20 cellular contexts compared by ENCODE assay signal in the genomic region with DNA sequence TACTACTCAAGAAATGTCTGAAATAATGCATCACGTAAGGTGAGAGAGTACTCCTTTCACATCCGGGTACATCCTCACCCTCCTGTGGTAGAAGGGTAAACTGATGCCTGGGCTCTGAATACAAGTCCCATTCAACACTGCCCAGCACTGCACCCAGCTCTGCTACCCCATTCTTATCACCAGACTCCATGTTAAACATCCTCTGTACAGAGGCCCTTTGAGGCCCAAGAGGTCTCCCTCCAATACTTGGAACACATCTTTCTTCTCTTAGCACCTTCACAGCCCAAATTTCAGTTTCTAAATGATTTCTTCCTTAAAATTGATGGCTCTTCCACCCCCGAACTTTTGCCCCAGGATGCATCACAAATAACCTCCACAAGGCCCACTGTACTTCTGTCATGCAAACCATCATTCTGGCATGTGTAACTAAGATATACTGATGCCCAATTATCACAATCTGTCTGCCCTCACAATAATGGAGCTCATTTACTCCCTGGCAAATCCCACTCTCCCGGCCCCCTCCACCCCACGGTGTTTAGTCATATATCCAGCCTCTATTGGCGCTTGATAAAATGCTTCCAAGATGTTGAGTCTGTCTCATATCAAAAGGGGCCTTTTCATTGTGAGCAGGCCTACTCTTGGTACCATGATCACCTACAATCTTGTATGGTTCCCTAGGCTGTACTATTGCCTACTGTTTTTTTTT. TPM values are rescaled to one million over a fixed set of nuclear protein-coding genes. Genes with fewer than 3 reads are reported as not detected.
DNase-seq lines count a peak whose midpoint lies in the region; ATAC-seq and TF ChIP-seq lines count a peak whose summit lies in the region.
"Had no signal": no experiment of that assay in that cellular context is flagged by ENCODE, and none has a peak within 500 bp of the region (broad histone marks: within the 10 kb centered on the region; RNA-seq: fewer than 3 reads in every experiment).

No MANE protein-coding gene starts in this region.

- no peak overlapping the region for H3K4me3 Mint-ChIP-seq in activated CD4-positive, alpha-beta T cell treated with anti-CD3 and anti-CD28 coated beads, Interleukin-2, amount 10 ng/mL, durations not matched to agents 24 days and 14 days
- H3K4me3 Mint-ChIP-seq in CD8-positive, alpha-beta T cell: no peak overlapping the region
- no peak overlapping the region for H3K4me3 Mint-ChIP-seq in natural killer cell
- H3K4me3 Mint-ChIP-seq: type B pancreatic cell had no signal

- no peaks in the 10 kb centered on the region for H3K9me3 Mint-ChIP-seq in activated CD4-positive, alpha-beta T cell treated with anti-CD3 and anti-CD28 coated beads, Interleukin-2, amount 10 ng/mL, durations not matched to agents 24 days and 14 days
- no peaks in the 10 kb centered on the region for H3K9me3 Mint-ChIP-seq in CD8-positive, alpha-beta T cell
- H3K9me3 Mint-ChIP-seq in activated naive CD4-positive, alpha-beta T cell treated with anti-CD3 and anti-CD28 coated beads, Interleukin-2, amount 50 U/mL, for 72 hours: no peaks in the 10 kb centered on the region
- no peaks in the 10 kb centered on the region for H3K9me3 Mint-ChIP-seq in natural killer cell
- H3K9me3 Mint-ChIP-seq: type B pancreatic cell had no signal

- intact Hi-C loops in activated CD4-positive, alpha-beta T cell treated with anti-CD3 and anti-CD28 coated beads, Interleukin-2, amount 10 ng/mL, durations not matched to agents 24 days and 14 days (cut with micrococcal nuclease): no loop called here
- intact Hi-C loops in CD8-positive, alpha-beta T cell (cut with DNase I, micrococcal nuclease): no loop called here
- intact Hi-C loops in natural killer cell (cut with micrococcal nuclease) (no loop called here), stomach (cut with DNase I; ENCODE audit: low total_unique reads) (no loop called here)

- no peak overlapping the region for H3K27ac ChIP-seq in CD8-positive, alpha-beta T cell (ENCODE audit: low read depth, low read length)
- H3K27ac ChIP-seq in stomach: no peak overlapping the region
- H3K27ac ChIP-seq: BLaER1 had no signal

- H3K36me3 Mint-ChIP-seq in activated CD4-positive, alpha-beta T cell treated with anti-CD3 and anti-CD28 coated beads, Interleukin-2, amount 10 ng/mL, durations not matched to agents 24 days and 14 days (ENCODE audit: low read depth): peaks cover 77% of the 10 kb centered on the region
- peaks cover 82% of the 10 kb centered on the region for H3K36me3 Mint-ChIP-seq in CD8-positive, alpha-beta T cell
- peaks cover 9 to 50% of the 10 kb centered on the region in 2 donors for H3K36me3 Mint-ChIP-seq in activated naive CD4-positive, alpha-beta T cell treated with anti-CD3 and anti-CD28 coated beads, Interleukin-2, amount 50 U/mL, for 72 hours
- H3K36me3 Mint-ChIP-seq in natural killer cell: no peaks in the 10 kb centered on the region

- CTCF ChIA-PET in CD8-positive, alpha-beta T cell (lab: Charles Lee): interaction anchor here (1.1 to 1.4 kb wide), 2 partner anchors 10 to 31 kb away, joined by 3 read pairs; a partner anchor contains a TSS

- ATAC-seq in CD8-positive, alpha-beta T cell: no peak
- ATAC-seq in activated naive CD4-positive, alpha-beta T cell treated with anti-CD3 and anti-CD28 coated beads, Interleukin-2, amount 50 U/mL, for 72 hours: peak in 1 of 2 donors; percentile 28
- ATAC-seq in natural killer cell: no peak

- POLR2A ChIA-PET in CD8-positive, alpha-beta T cell (lab: Charles Lee): interaction anchor here (0.7 kb wide), 1 partner anchor 100 kb away, joined by 3 read pairs; no protein-coding TSS in a partner anchor

- TF ChIP-seq POLR2A in stomach (IDR thresholded peaks at IDR 0.05): no peak

- H3K4me3 ChIP-seq in CD8-positive, alpha-beta T cell (ENCODE audit: low read depth, low read length): no peak overlapping the region
- no peak overlapping the region for H3K4me3 ChIP-seq in stomach
- H3K4me3 ChIP-seq: BLaER1 had no signal

- H3K4me1 Mint-ChIP-seq in activated CD4-positive, alpha-beta T cell treated with anti-CD3 and anti-CD28 coated beads, Interleukin-2, amount 10 ng/mL, durations not matched to agents 24 days and 14 days: peaks cover 21% of the 10 kb centered on the region
- peaks cover 18% of the 10 kb centered on the region for H3K4me1 Mint-ChIP-seq in CD8-positive, alpha-beta T cell (ENCODE audit: low read depth)
- H3K4me1 Mint-ChIP-seq in natural killer cell: peaks cover 28 to 47% of the 10 kb centered on the region in 2 donors

- H3K27ac Mint-ChIP-seq in activated CD4-positive, alpha-beta T cell treated with anti-CD3 and anti-CD28 coated beads, Interleukin-2, amount 10 ng/mL, durations not matched to agents 24 days and 14 days: peak overlapping the region; percentile 52
- peak overlapping the region; percentile 4 for H3K27ac Mint-ChIP-seq in CD8-positive, alpha-beta T cell
- H3K27ac Mint-ChIP-seq in activated naive CD4-positive, alpha-beta T cell treated with anti-CD3 and anti-CD28 coated beads, Interleukin-2, amount 50 U/mL, for 72 hours: peak overlapping the region; percentile 0 to 77
- peak overlapping the region; percentile 10 to 73 for H3K27ac Mint-ChIP-seq in natural killer cell
- H3K27ac Mint-ChIP-seq: type B pancreatic cell had no signal

- DNase-seq in activated CD4-positive, alpha-beta T cell treated with anti-CD3 and anti-CD28 coated beads, Interleukin-2, amount 10 ng/mL, durations not matched to agents 24 days and 14 days: no peak
- DNase-seq in activated CD4-positive, alpha-beta T cell treated with anti-CD3 and anti-CD28 coated beads for 48 hours: no peak
- DNase-seq in CD8-positive, alpha-beta T cell: no peak
- no peak for DNase-seq in activated naive CD4-positive, alpha-beta T cell treated with anti-CD3 and anti-CD28 coated beads, Interleukin-2, amount 50 U/mL, for 72 hours (ENCODE audit: low spot score in 2 of 2)
- no peak for DNase-seq in natural killer cell
- no peak for DNase-seq in stomach
- no peak for DNase-seq in NCI-H1694 (lab: John Stamatoyannopoulos, UW)
- DNase-seq in NCI-H2196 (lab: John Stamatoyannopoulos, UW; ENCODE audit: unreplicated experiment): no peak
- DNase-seq: activated CD4-positive, alpha-beta T cell treated with anti-CD3 and anti-CD28 coated beads, Interleukin-2, amount 50 U/mL, for 48 hours; activated effector memory CD4-positive, alpha-beta T cell treated with anti-CD3 and anti-CD28 coated beads, Interleukin-2, amount 50 U/mL, for 16 hours; DMS 273 treated with DMSO at 0.1 percent for 48 hours; effector memory CD4-positive, alpha-beta T cell; GOT3; midbrain; NCI-H1092 treated with DMSO at 0.1 percent for 48 hours; NCI-H2107; NCI-H524 treated with DMSO at 0.1 percent for 48 hours; SW 1271 had no signal

- 88 to 90% (median 90%) methylated on average over 6 of the region's 6 CpGs for WGBS in stomach, 5 donors

- no peaks in the 10 kb centered on the region for H3K27me3 Mint-ChIP-seq in activated CD4-positive, alpha-beta T cell treated with anti-CD3 and anti-CD28 coated beads, Interleukin-2, amount 10 ng/mL, durations not matched to agents 24 days and 14 days
- H3K27me3 Mint-ChIP-seq in CD8-positive, alpha-beta T cell (ENCODE audit: low read depth): no peaks in the 10 kb centered on the region
- no peaks in the 10 kb centered on the region for H3K27me3 Mint-ChIP-seq in natural killer cell (ENCODE audit: low read depth in 2 of 2)
- H3K27me3 Mint-ChIP-seq: type B pancreatic cell had no signal

- no peaks in the 10 kb centered on the region for H3K4me1 ChIP-seq in CD8-positive, alpha-beta T cell (ENCODE audit: insufficient read depth, low read length)
- peaks cover 0 to 23% (median 7%) of the 10 kb centered on the region in 4 donors for H3K4me1 ChIP-seq in stomach
- H3K4me1 ChIP-seq: BLaER1 had no signal

- no peak for TF ChIP-seq EP300 in stomach (IDR thresholded peaks at IDR 0.05)

- TF ChIP-seq CTCF in CD8-positive, alpha-beta T cell (IDR thresholded peaks at IDR 0.05): no peak
- TF ChIP-seq CTCF in natural killer cell (IDR thresholded peaks at IDR 0.05) (no peak), stomach (IDR thresholded peaks at IDR 0.05) (no peak)

- peaks cover 43% of the 10 kb centered on the region for H3K36me3 ChIP-seq in CD8-positive, alpha-beta T cell (ENCODE audit: insufficient read depth, low read length)
- peaks cover 70 to 98% (median 96%) of the 10 kb centered on the region in 4 donors for H3K36me3 ChIP-seq in stomach

- H3K27me3 ChIP-seq in CD8-positive, alpha-beta T cell (ENCODE audit: insufficient read depth, low read length): no peaks in the 10 kb centered on the region
- no peaks in the 10 kb centered on the region for H3K27me3 ChIP-seq in stomach
- H3K27me3 ChIP-seq: BLaER1 had no signal

- H3K9me3 ChIP-seq in CD8-positive, alpha-beta T cell (ENCODE audit: low read length): no peaks in the 10 kb centered on the region
- H3K9me3 ChIP-seq in stomach: no peaks in the 10 kb centered on the region
- H3K9me3 ChIP-seq: BLaER1 had no signal

RNA-seq across cellular contexts. Expression of a gene that starts 12.6 kb away (rescaled TPM):
- total RNA-seq in activated CD4-positive, alpha-beta T cell treated with anti-CD3 and anti-CD28 coated beads, Interleukin-2, amount 10 ng/mL, durations not matched to agents 24 days and 14 days: 190 and 200 TPM in 2 replicates
- total RNA-seq in CD8-positive, alpha-beta T cell: 10 to 100 TPM; 24.4 to 27.8 TPM
- total RNA-seq in activated naive CD4-positive, alpha-beta T cell treated with anti-CD3 and anti-CD28 coated beads, Interleukin-2, amount 50 U/mL, for 72 hours: 100 to 1,000 TPM; 180 to 264 TPM
- total RNA-seq in natural killer cell (10 to 100 TPM; 34.7 to 70.0 (median 59.1) TPM), stomach (100 to 1,000 TPM in 3 of 5 donors, 10 to 100 TPM in 2; 58.4 to 350 (median 155) TPM)
- 100 to 1,000 TPM; 344 to 452 (median 355) TPM for polyA plus RNA-seq in stomach

RNA-seq across cellular contexts. Expression of a gene that starts 30.9 kb away (rescaled TPM):
- 94.0 and 96.9 TPM in 2 replicates for total RNA-seq in activated CD4-positive, alpha-beta T cell treated with anti-CD3 and anti-CD28 coated beads, Interleukin-2, amount 10 ng/mL, durations not matched to agents 24 days and 14 days
- 10 to 100 TPM; 78.0 to 92.4 TPM for total RNA-seq in CD8-positive, alpha-beta T cell
- total RNA-seq in activated naive CD4-positive, alpha-beta T cell treated with anti-CD3 and anti-CD28 coated beads, Interleukin-2, amount 50 U/mL, for 72 hours: 10 to 100 TPM; 76.0 to 92.8 TPM
- 100 to 1,000 TPM; 110 to 138 (median 135) TPM for total RNA-seq in natural killer cell
- 100 to 1,000 TPM in 2 of 5 donors, 10 to 100 TPM in 3; 21.9 to 123 (median 29.9) TPM for total RNA-seq in stomach
- polyA plus RNA-seq in stomach: 10 to 100 TPM; 22.7 to 25.8 (median 22.9) TPM

RNA-seq across cellular contexts. Expression of a gene that starts 41.0 kb away (rescaled TPM):
- 381 and 391 TPM in 2 replicates for total RNA-seq in activated CD4-positive, alpha-beta T cell treated with anti-CD3 and anti-CD28 coated beads, Interleukin-2, amount 10 ng/mL, durations not matched to agents 24 days and 14 days
- 100 to 1,000 TPM; 271 to 294 TPM for total RNA-seq in CD8-positive, alpha-beta T cell
- 100 to 1,000 TPM; 412 to 421 TPM for total RNA-seq in activated naive CD4-positive, alpha-beta T cell treated with anti-CD3 and anti-CD28 coated beads, Interleukin-2, amount 50 U/mL, for 72 hours
- 100 to 1,000 TPM; 342 to 372 (median 370) TPM for total RNA-seq in natural killer cell
- 100 to 1,000 TPM; 107 to 380 (median 374) TPM for total RNA-seq in stomach
- polyA plus RNA-seq in stomach: 100 to 1,000 TPM; 218 to 461 (median 340) TPM

RNA-seq across cellular contexts. Expression of a gene that starts 41.5 kb away (rescaled TPM):
- total RNA-seq in activated CD4-positive, alpha-beta T cell treated with anti-CD3 and anti-CD28 coated beads, Interleukin-2, amount 10 ng/mL, durations not matched to agents 24 days and 14 days: 18.7 and 21.2 TPM in 2 replicates
- total RNA-seq in CD8-positive, alpha-beta T cell: 10 to 100 TPM; 19.8 to 21.1 TPM
- total RNA-seq in activated naive CD4-positive, alpha-beta T cell treated with anti-CD3 and anti-CD28 coated beads, Interleukin-2, amount 50 U/mL, for 72 hours: 10 to 100 TPM in 1 of 2 donors, 1 to 10 TPM in 1; 9.2 to 17.0 TPM
- total RNA-seq in natural killer cell: 10 to 100 TPM; 35.4 to 40.7 (median 36.7) TPM
- 10 to 100 TPM in 4 of 5 donors, not detected in 1; 10.3 to 39.8 (median 18.4) TPM for total RNA-seq in stomach
- polyA plus RNA-seq in stomach: 10 to 100 TPM; 18.3 to 31.2 (median 22.1) TPM

RNA-seq across cellular contexts. Expression of a gene that starts 51.5 kb away (rescaled TPM):
- total RNA-seq in activated CD4-positive, alpha-beta T cell treated with anti-CD3 and anti-CD28 coated beads, Interleukin-2, amount 10 ng/mL, durations not matched to agents 24 days and 14 days: 2.6 and 3.7 TPM in 2 replicates
- total RNA-seq in CD8-positive, alpha-beta T cell: 1 to 10 TPM; 8.4 to 9.4 TPM
- total RNA-seq in activated naive CD4-positive, alpha-beta T cell treated with anti-CD3 and anti-CD28 coated beads, Interleukin-2, amount 50 U/mL, for 72 hours: 1 to 10 TPM; 3.1 to 4.9 TPM
- total RNA-seq in natural killer cell: 10 to 100 TPM; 13.4 to 14.2 (median 14.0) TPM
- total RNA-seq in stomach: 10 to 100 TPM in 4 of 5 donors, 1 to 10 TPM in 1; 4.5 to 27.8 (median 14.7) TPM
- polyA plus RNA-seq in stomach: 10 to 100 TPM in 1 of 3 donors, 1 to 10 TPM in 2; 6.9 to 15.0 (median 8.4) TPM
